Comparison of ENCODE assay signal across 10 cellular contexts in the genomic region with DNA sequence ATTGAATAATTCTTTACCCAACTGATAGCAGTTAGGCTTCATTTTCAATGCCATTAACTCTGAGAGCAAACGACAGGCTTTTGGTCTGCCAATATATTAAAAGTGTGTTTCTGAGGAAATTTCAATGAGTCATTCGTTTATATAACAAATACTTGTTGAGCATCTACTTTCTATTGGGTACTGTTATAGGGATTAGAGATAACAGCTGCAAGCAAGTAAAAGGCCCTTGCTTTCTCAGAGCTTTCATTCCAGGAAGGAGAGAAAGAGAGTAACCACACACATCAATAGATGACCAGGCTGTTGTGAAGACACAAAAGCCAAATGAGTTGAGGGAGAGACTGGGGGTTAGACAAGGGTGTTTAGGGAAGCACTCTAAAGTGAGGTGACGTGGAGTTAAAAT. TPM values are rescaled to one million over a fixed set of nuclear protein-coding genes. Genes with fewer than 3 reads are reported as not detected.
DNase-seq lines count a peak whose midpoint lies in the region; ATAC-seq and TF ChIP-seq lines count a peak whose summit lies in the region.
"Had no signal": no experiment of that assay in that cellular context is flagged by ENCODE, and none has a peak within 500 bp of the region (broad histone marks: within the 10 kb centered on the region; RNA-seq: fewer than 3 reads in every experiment).

No MANE protein-coding gene starts in this region.

- peak overlapping the region; percentile 33; the same call in 1 of the 2 replicates for H3K27ac ChIP-seq in BLaER1
- H3K27ac ChIP-seq in breast epithelium = peak overlapping the region; percentile 72 to 74

- no peaks in the 10 kb centered on the region for H3K36me3 Mint-ChIP-seq in natural killer cell

- H3K9ac ChIP-seq in BLaER1 = no peak overlapping the region

- H3K36me3 ChIP-seq in BLaER1 (peaks cover 68% of the 10 kb centered on the region), breast epithelium (no peaks in the 10 kb centered on the region)

- no peaks in the 10 kb centered on the region for H3K27me3 Mint-ChIP-seq in natural killer cell (ENCODE audit: low read depth in 2 of 2)

- H3K9me3 Mint-ChIP-seq in natural killer cell = no peaks in the 10 kb centered on the region

- peak overlapping the region; percentile 72 for H3K4me2 ChIP-seq in BLaER1

- no peak for TF ChIP-seq POLR2A in breast epithelium (IDR thresholded peaks at IDR 0.05)

- ATAC-seq in natural killer cell = peak in 1 of 3 donors; percentile 17
- ATAC-seq in GM21529 (IDR thresholded peaks at IDR 0.05; ENCODE audit: unreplicated experiment) = no peak
- ATAC-seq in GM18909 (IDR thresholded peaks at IDR 0.05; ENCODE audit: poor library complexity, unreplicated experiment) = no peak
- ATAC-seq in GM19467 (IDR thresholded peaks at IDR 0.05; ENCODE audit: unreplicated experiment) = no peak
- ATAC-seq: K562 had no signal

- H3K27ac Mint-ChIP-seq in natural killer cell = peak overlapping the region; percentile 66 to 74

- peak overlapping the region; percentile 80 for H3K4me3 Mint-ChIP-seq in natural killer cell

- no peak overlapping the region for H3K4me3 ChIP-seq in BLaER1
- no peak overlapping the region for H3K4me3 ChIP-seq in breast epithelium
- H3K4me3 ChIP-seq: K562 had no signal

- DNase-seq in MV-4-11 (lab: John Stamatoyannopoulos, UW) (peak; percentile 40), breast epithelium (ENCODE audit: low spot score in 2 of 2) (no peak), natural killer cell (no peak), NCI-H1105 treated with DMSO at 0.1 percent for 48 hours (lab: John Stamatoyannopoulos, UW) (no peak)
- DNase-seq: stimulated activated CD4-positive, alpha-beta T cell treated with anti-CD3 and anti-CD28 coated beads, Interleukin-4, amount 100 ng/mL, for 1 hour had no signal

- no peak for TF ChIP-seq CTCF in breast epithelium (IDR thresholded peaks at IDR 0.05)
- TF ChIP-seq CTCF in natural killer cell (IDR thresholded peaks at IDR 0.05) = no peak

- H3K4me1 ChIP-seq in BLaER1 (peaks cover 35% of the 10 kb centered on the region), breast epithelium (peaks cover 0 to 8% of the 10 kb centered on the region in 2 donors)

- peaks cover 87 to 94% of the 10 kb centered on the region in 2 donors for H3K4me1 Mint-ChIP-seq in natural killer cell

- H3K27me3 ChIP-seq in BLaER1 (no peaks in the 10 kb centered on the region), breast epithelium (no peaks in the 10 kb centered on the region)

- H3K9me3 ChIP-seq in BLaER1 (peaks cover 13% of the 10 kb centered on the region; the same call in 1 of the 2 replicates), breast epithelium (no peaks in the 10 kb centered on the region)

- intact Hi-C loops in breast epithelium (cut with DNase I; ENCODE audit: low total_unique reads) = loop anchor here (5.0 kb wide), 1 partner anchor 63 kb away; no protein-coding TSS in a partner anchor
- intact Hi-C loops in natural killer cell (cut with micrococcal nuclease) = loop anchor here (1.0 to 10.0 kb wide), 4 partner anchors 8 to 72 kb away; no protein-coding TSS in a partner anchor

- peaks cover 66% of the 10 kb centered on the region for H4K20me1 ChIP-seq in BLaER1

RNA-seq across cellular contexts. Expression of a gene that starts 35.7 kb away (rescaled TPM):
- 100 to 1,000 TPM; 255 to 348 (median 269) TPM for total RNA-seq in breast epithelium
- total RNA-seq in natural killer cell = 100 to 1,000 TPM; 354 to 638 (median 490) TPM
